In genomic region chr7:116232402-116232749, GRCh38 we compare ENCODE assay signal across 12 cellular contexts. TPM values are rescaled to one million over a fixed set of nuclear protein-coding genes. Genes with fewer than 3 reads are reported as not detected.
DNase-seq lines count a peak whose midpoint lies in the region; ATAC-seq and TF ChIP-seq lines count a peak whose summit lies in the region.
"Had no signal": no experiment of that assay in that cellular context is flagged by ENCODE, and none has a peak within 500 bp of the region (broad histone marks: within the 10 kb centered on the region; RNA-seq: fewer than 3 reads in every experiment).

No MANE protein-coding gene starts in this region.

- no peaks in the 10 kb centered on the region for H4K20me1 ChIP-seq in GM23338 (replicated peaks; ENCODE audit: insufficient read depth)

- no peaks in the 10 kb centered on the region for H3K9me3 Mint-ChIP-seq in GM23338
- H3K9me3 Mint-ChIP-seq in progenitor cell of endocrine pancreas (ENCODE audit: low read depth) = no peaks in the 10 kb centered on the region
- H3K9me3 Mint-ChIP-seq: T-helper 1 cell treated with Interleukin-12 subunit alpha and Interleukin-12 subunit beta and Interleukin-4 antibody, amounts not matched to agents 30 μg/mL and 1 μg/mL, for 36 hours had no signal

- ATAC-seq in GM23338 = no peak
- ATAC-seq in HG02571 (IDR thresholded peaks at IDR 0.05; ENCODE audit: unreplicated experiment) = no peak
- ATAC-seq in HG03354 (IDR thresholded peaks at IDR 0.05; ENCODE audit: poor library complexity, severe bottlenecking, unreplicated experiment) = no peak

- H3K9me2 ChIP-seq in GM23338 (ENCODE audit: insufficient read depth) = no peaks in the 10 kb centered on the region

- no peaks in the 10 kb centered on the region for H3F3A ChIP-seq in GM23338 (replicated peaks; ENCODE audit: low read depth)

- TF ChIP-seq POLR2A in esophagus squamous epithelium (IDR thresholded peaks at IDR 0.05) = no peak

- H3K27ac ChIP-seq in GM23338 (ENCODE audit: low read depth) (no peak overlapping the region), SK-N-MC (peak overlapping the region; percentile 97), esophagus squamous epithelium (peak overlapping the region; percentile 14 to 82 (median 65)), SJCRH30 (no peak overlapping the region)

- no peak for TF ChIP-seq CTCF in GM23338 (conservative IDR thresholded peaks at IDR 0.05; ENCODE audit: low read depth in 2 of 2)
- TF ChIP-seq CTCF in esophagus squamous epithelium (IDR thresholded peaks at IDR 0.05) = no peak
- TF ChIP-seq CTCF in progenitor cell of endocrine pancreas (IDR thresholded peaks at IDR 0.05; ENCODE audit: unreplicated experiment) = no peak

- H3K27ac Mint-ChIP-seq in GM23338 (peak overlapping the region; percentile 93; the same call in 1 of the 2 replicates), progenitor cell of endocrine pancreas (peak overlapping the region; percentile 92)

- DNase-seq in GM23338 (ENCODE audit: low spot score) (no peak), SK-N-MC (ENCODE audit: low read depth, low spot score) (no peak), esophagus squamous epithelium (lab: John Stamatoyannopoulos, UW) (no peak), progenitor cell of endocrine pancreas (ENCODE audit: low spot score, unreplicated experiment) (no peak), SJCRH30 (no peak), NCI-H2107 treated with DMSO at 0.1 percent for 48 hours (lab: John Stamatoyannopoulos, UW; ENCODE audit: unreplicated experiment) (no peak)
- DNase-seq: activated CD8-positive, alpha-beta memory T cell treated with anti-CD3 and anti-CD28 coated beads, Interleukin-2, amount 50 U/mL, for 4 hours; central memory CD4-positive, alpha-beta T cell had no signal

- H3K4me1 Mint-ChIP-seq in GM23338 (peaks cover 23% of the 10 kb centered on the region), progenitor cell of endocrine pancreas (ENCODE audit: low read depth) (peaks cover 16% of the 10 kb centered on the region)

- H3K4me2 ChIP-seq in GM23338 = no peak overlapping the region

- peaks cover 22% of the 10 kb centered on the region for H3K4me1 ChIP-seq in GM23338 (ENCODE audit: insufficient read depth)
- H3K4me1 ChIP-seq in esophagus squamous epithelium = peaks cover 37 to 67% (median 41%) of the 10 kb centered on the region in 3 donors
- peaks cover 10% of the 10 kb centered on the region for H3K4me1 ChIP-seq in SJCRH30

- peaks cover 27% of the 10 kb centered on the region; the same call in 1 of the 2 replicates for H3K79me2 ChIP-seq in GM23338 (replicated peaks; ENCODE audit: insufficient read depth)

- no peak overlapping the region for H2AFZ ChIP-seq in GM23338

- intact Hi-C loops in esophagus squamous epithelium (cut with DNase I) = no loop called here

- H3K27me3 Mint-ChIP-seq in GM23338 (ENCODE audit: insufficient read depth, low read depth, poor library complexity) = no peaks in the 10 kb centered on the region
- no peaks in the 10 kb centered on the region for H3K27me3 Mint-ChIP-seq in progenitor cell of endocrine pancreas

- H3K36me3 ChIP-seq in GM23338 (ENCODE audit: insufficient read depth) (no peaks in the 10 kb centered on the region), SK-N-MC (ENCODE audit: insufficient read depth, low read length) (0 out of 2 replicates have a peak, but pooled peaks cover 3% of the 10 kb centered on the region), esophagus squamous epithelium (peaks cover 0 to 3% (median 0%) of the 10 kb centered on the region in 3 donors), SJCRH30 (no peaks in the 10 kb centered on the region)

- H3K9ac ChIP-seq in SK-N-MC (ENCODE audit: insufficient read length) = peak overlapping the region; percentile 13

- H3K36me3 Mint-ChIP-seq in GM23338 (ENCODE audit: low read depth) (no peaks in the 10 kb centered on the region), progenitor cell of endocrine pancreas (ENCODE audit: insufficient read depth) (peaks cover under 1% of the 10 kb centered on the region)

- no peak overlapping the region for H3K4me3 Mint-ChIP-seq in GM23338
- no peak overlapping the region for H3K4me3 Mint-ChIP-seq in progenitor cell of endocrine pancreas (ENCODE audit: low read depth)
- H3K4me3 Mint-ChIP-seq: T-helper 1 cell treated with Interleukin-12 subunit alpha and Interleukin-12 subunit beta and Interleukin-4 antibody, amounts not matched to agents 30 μg/mL and 1 μg/mL, for 36 hours had no signal

- H3K4me3 ChIP-seq in GM23338 = no peak overlapping the region
- H3K4me3 ChIP-seq in SK-N-MC = 0 out of 2 replicates have a peak overlapping the region, but pooled peaks have one; percentile 34
- H3K4me3 ChIP-seq in esophagus squamous epithelium = no peak overlapping the region
- no peak overlapping the region for H3K4me3 ChIP-seq in SJCRH30
- H3K4me3 ChIP-seq: lung had no signal

- H3K9me3 ChIP-seq in SK-N-MC (ENCODE audit: low read depth, low read length) (peaks cover 6% of the 10 kb centered on the region; the same call in 1 of the 2 replicates), esophagus squamous epithelium (no peaks in the 10 kb centered on the region), SJCRH30 (replicated peaks) (no peaks in the 10 kb centered on the region)

- no peaks in the 10 kb centered on the region for H3K27me3 ChIP-seq in GM23338 (ENCODE audit: insufficient read depth)
- no peaks in the 10 kb centered on the region for H3K27me3 ChIP-seq in esophagus squamous epithelium
- H3K27me3 ChIP-seq in SJCRH30 = no peaks in the 10 kb centered on the region

TF ChIP-seq in GM23338, 12 proteins besides CTCF, POLR2A, EP300 and RAD21 (continues in another document):
- TF ChIP-seq CREB1 (CRISPR knock-in tag; IDR thresholded peaks at IDR 0.05; ENCODE audit: low read depth) (no peak), ETS1 (IDR thresholded peaks at IDR 0.05) (no peak), EZH2 (IDR thresholded peaks at IDR 0.05; ENCODE audit: low read depth, unreplicated experiment) (no peak), JUNB (IDR thresholded peaks at IDR 0.05; ENCODE audit: unreplicated experiment) (no peak), ZNF114 (CRISPR knock-in tag; IDR thresholded peaks at IDR 0.05) (no peak), NANOG (IDR thresholded peaks at IDR 0.05; ENCODE audit: borderline replicate concordance) (no peak), POLR2AphosphoS5 (IDR thresholded peaks at IDR 0.05; ENCODE audit: low read depth) (no peak), EZH2phosphoT487 (IDR thresholded peaks at IDR 0.05; ENCODE audit: unreplicated experiment) (no peak), REST (IDR thresholded peaks at IDR 0.05; ENCODE audit: unreplicated experiment) (no peak), ZNF331 (CRISPR knock-in tag; IDR thresholded peaks at IDR 0.05; ENCODE audit: low read depth) (no peak)

RNA-seq across cellular contexts. Expression of gene TES, which starts 22.0 kb away (rescaled TPM):
- total RNA-seq in GM23338 (2014; rRNA removed; shearing (Covaris generic)) = 38.3 and 42.4 TPM in 2 replicates
- 31.9 and 37.3 TPM in 2 replicates for polyA plus RNA-seq in GM23338 (2016; fragmentation: Nextera tagmentation; extraction: Ambion mirVana)
- total RNA-seq in esophagus squamous epithelium (100 to 1,000 TPM in 1 of 4 donors, 10 to 100 TPM in 3; 34.8 to 155 (median 67.0) TPM), progenitor cell of endocrine pancreas (123 and 140 TPM in 2 replicates)
- 20.6 and 20.8 TPM in 2 replicates for total RNA-seq in SJCRH30 (2014; rRNA removed; shearing (Covaris generic))

Comparison
In these comparisons a context has a peak if more than half of its experiments do, and no peak if none do; other contexts are left out.
1. H3K27ac ChIP-seq: peak in SK-N-MC (single experiment) and esophagus squamous epithelium (4 of 4); none in GM23338 (single experiment) and SJCRH30 (single experiment).